ENCODE assay signal across 8 cellular contexts in the genomic region with DNA sequence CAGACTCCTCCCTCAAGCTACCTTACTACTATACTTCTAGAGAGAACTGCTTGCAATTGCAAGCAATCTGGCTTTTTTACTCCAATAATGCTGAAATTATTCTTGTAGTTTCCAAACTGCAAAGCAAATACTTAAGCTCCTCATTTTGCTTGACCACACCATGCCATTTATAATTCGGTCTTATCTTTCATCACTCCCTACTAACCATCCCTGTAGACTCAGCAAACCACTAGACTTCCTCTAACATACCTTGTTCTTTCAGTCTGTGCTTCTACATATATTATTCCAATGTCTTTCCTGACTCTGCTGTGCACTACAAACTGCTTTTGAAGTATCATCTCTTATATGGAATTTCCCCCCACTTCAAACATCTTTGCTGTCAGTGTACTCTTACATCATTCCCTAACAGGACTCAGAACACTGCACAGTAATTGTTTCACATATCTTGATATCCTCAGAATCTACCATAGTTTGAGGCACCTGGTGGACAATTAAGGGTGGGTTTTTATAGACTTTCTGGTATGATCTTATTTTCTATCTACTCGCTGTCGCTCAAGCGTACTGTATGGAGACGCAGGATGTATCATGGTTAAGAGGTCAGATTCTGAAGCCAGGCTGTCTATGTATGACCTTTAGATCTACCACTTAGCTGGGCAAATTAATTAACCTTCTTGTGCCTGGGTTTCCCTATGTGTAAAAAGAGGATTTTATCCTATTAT. TPM values are rescaled to one million over a fixed set of nuclear protein-coding genes. Genes with fewer than 3 reads are reported as not detected.
DNase-seq lines count a peak whose midpoint lies in the region; ATAC-seq, FAIRE-seq and TF ChIP-seq lines count a peak whose summit lies in the region.

No MANE protein-coding gene starts in this region.

- POLR2A ChIA-PET in GM12878 (lab: Charles Lee), result interaction anchor here (0.6 to 3.5 kb wide), 10 partner anchors 9 to 156 kb away, joined by 3 to 26 read pairs (median 3); no protein-coding TSS in a partner anchor

- H3K9me3 Mint-ChIP-seq in stimulated activated naive CD8-positive, alpha-beta T cell treated with anti-CD3 and anti-CD28 coated beads, Interleukin-15, Interleukin-2, amounts not matched to agents 100 ng/mL and 50 ng/mL, for 24 hours, result peaks cover 4% of the 10 kb centered on the region

- H3K9me3 ChIP-seq in GM12878 (replicated peaks; ENCODE audit: control insufficient read depth, insufficient read depth, low read length) (0 out of 3 replicates have a peak, but pooled peaks cover under 1% of the 10 kb centered on the region), mesodermal cell (ENCODE audit: control insufficient read depth, low read length) (no peaks in the 10 kb centered on the region)

- RAD21 ChIA-PET in GM12878 (lab: Charles Lee; ENCODE audit: unreplicated experiment), result interaction anchor here (0.6 to 11.5 kb wide), 12 partner anchors 11 to 1190 kb away, joined by 3 to 77 read pairs (median 4); no protein-coding TSS in a partner anchor

- no peaks in the 10 kb centered on the region for H4K20me1 ChIP-seq in GM12878 (ENCODE audit: control insufficient read depth, insufficient read depth)

- SMC1A ChIA-PET in GM12878 (lab: Charles Lee; ENCODE audit: uncharacterized antibody, unreplicated experiment), result interaction anchor here (0.7 to 7.6 kb wide), 20 partner anchors 10 to 209 kb away, joined by 3 to 89 read pairs (median 4); no protein-coding TSS in a partner anchor

- WGBS in GM12878 (ENCODE audit: insufficient coverage, insufficient replicate concordance, low lambda C conversion rate, missing lambda C conversion rate), result 74% methylated on average over 5 of the region's 5 CpGs
- WGBS in mesodermal cell (ENCODE audit: insufficient coverage in 2 of 2), 2 experiments, result 91% methylated on average over 1 of the region's 5 CpGs

- H3K4me3 ChIP-seq in GM12878, result peak overlapping the region; percentile 93
- peak overlapping the region; percentile 86 for H3K4me3 ChIP-seq in mesodermal cell (ENCODE audit: extremely low read depth, insufficient read depth, low read length, poor library complexity, severe bottlenecking)

- no peak for TF ChIP-seq POLR2A in GM12878 (IDR thresholded peaks at IDR 0.05; ENCODE audit: low read depth, low read length)

- H3K4me3 Mint-ChIP-seq in stimulated activated naive CD8-positive, alpha-beta T cell treated with anti-CD3 and anti-CD28 coated beads, Interleukin-15, Interleukin-2, amounts not matched to agents 100 ng/mL and 50 ng/mL, for 24 hours, result peak overlapping the region; percentile 96

- CTCF ChIA-PET in GM12878 (lab: Yijun Ruan, JAX), result interaction anchor here (0.6 to 3.8 kb wide), 8 partner anchors 9 to 846 kb away, joined by 3 to 12 read pairs (median 3); no protein-coding TSS in a partner anchor

- TF ChIP-seq EP300 in GM12878 (IDR thresholded peaks at IDR 0.05; ENCODE audit: borderline replicate concordance in 1 of 2, control insufficient read depth in 1 of 2, low read depth in 2 of 2, low read length in 2 of 2), result no peak

- H3K4me2 ChIP-seq in GM12878 (ENCODE audit: control insufficient read depth, insufficient read depth), result peak overlapping the region; percentile 26

- DNase-seq in stimulated activated naive CD8-positive, alpha-beta T cell treated with anti-CD3 and anti-CD28 coated beads, Interleukin-15, Interleukin-2, amounts not matched to agents 100 U/mL and 50 U/mL, for 24 hours, result no peak
- DNase-seq in GM12878 (ENCODE audit: low read depth, low spot score) (no peak), NCI-H1694 (lab: John Stamatoyannopoulos, UW) (no peak)

- TF ChIP-seq RAD21 in GM12878 (IDR thresholded peaks at IDR 0.05; ENCODE audit: insufficient read depth, low read depth, low read length), result no peak

- intact Hi-C loops in GM12878 (cut with micrococcal nuclease; ENCODE audit: unreplicated experiment), result no loop called here

- H3K27me3 ChIP-seq in GM12878 (replicated peaks in 1 of 2; ENCODE audit: control insufficient read depth in 2 of 2, insufficient read depth in 2 of 2, low read length in 1 of 2), result no peaks in the 10 kb centered on the region

- no TSS peak for BruUV-seq in GM12878 (replicated peaks; lab: Mats Ljungman, UMichigan)

- no peak for FAIRE-seq in GM12878 (lab: Jason Lieb, UNC)

- H3K36me3 ChIP-seq in GM12878 (ENCODE audit: control insufficient read depth in 2 of 2, insufficient read depth in 2 of 2, low read length in 1 of 2) (no peaks in the 10 kb centered on the region; a peak in 2 of 4 replicates), mesodermal cell (ENCODE audit: control insufficient read depth, insufficient read depth, low read length) (peaks cover 23% of the 10 kb centered on the region)

- H3K27ac Mint-ChIP-seq in stimulated activated naive CD8-positive, alpha-beta T cell treated with anti-CD3 and anti-CD28 coated beads, Interleukin-15, Interleukin-2, amounts not matched to agents 100 ng/mL and 50 ng/mL, for 24 hours, result peak overlapping the region; percentile 32

- no peak overlapping the region for H2AFZ ChIP-seq in GM12878 (ENCODE audit: control insufficient read depth, low read depth, low read length)

- in situ Hi-C loops in GM12878 (cut with MboI), result loop anchor here (5.0 to 10.0 kb wide), 3 partner anchors 65 to 1183 kb away; a partner anchor contains a TSS

- peaks cover 82% of the 10 kb centered on the region for H3K4me1 Mint-ChIP-seq in stimulated activated naive CD8-positive, alpha-beta T cell treated with anti-CD3 and anti-CD28 coated beads, Interleukin-15, Interleukin-2, amounts not matched to agents 100 ng/mL and 50 ng/mL, for 24 hours (ENCODE audit: low read depth)

- H3K27me3 Mint-ChIP-seq in stimulated activated naive CD8-positive, alpha-beta T cell treated with anti-CD3 and anti-CD28 coated beads, Interleukin-15, Interleukin-2, amounts not matched to agents 100 ng/mL and 50 ng/mL, for 24 hours, result no peaks in the 10 kb centered on the region

- TF ChIP-seq CTCF in GM12878 (IDR thresholded peaks at IDR 0.05 in 2 of 3, conservative IDR thresholded peaks at IDR 0.05 in 1 of 3; ENCODE audit: control insufficient read depth in 2 of 3, extremely low read depth in 1 of 3, insufficient read depth in 1 of 3, low read depth in 3 of 3, low read length in 3 of 3), result no peak

- H3K4me1 ChIP-seq in GM12878 (ENCODE audit: control insufficient read depth, insufficient read depth, low read length), result no peaks in the 10 kb centered on the region; the same call in none of the 2 replicates
- H3K4me1 ChIP-seq in mesodermal cell (ENCODE audit: control insufficient read depth, insufficient read depth, low read length, poor library complexity, severe bottlenecking), result peaks cover 10% of the 10 kb centered on the region

- peaks cover 75% of the 10 kb centered on the region for H3K79me2 ChIP-seq in GM12878 (ENCODE audit: control insufficient read depth, insufficient read depth, low read length)

- peaks cover 53% of the 10 kb centered on the region for H3K36me3 Mint-ChIP-seq in stimulated activated naive CD8-positive, alpha-beta T cell treated with anti-CD3 and anti-CD28 coated beads, Interleukin-15, Interleukin-2, amounts not matched to agents 100 ng/mL and 50 ng/mL, for 24 hours (ENCODE audit: low read depth)

- H3K27ac ChIP-seq in GM12878 (ENCODE audit: control insufficient read depth, insufficient read depth) (0 out of 2 replicates have a peak overlapping the region, but pooled peaks have one; percentile 13), mesodermal cell (ENCODE audit: low read depth, low read length, severe bottlenecking) (no peak overlapping the region)

- no peak overlapping the region; the same call in none of the 2 replicates for H3K9ac ChIP-seq in GM12878 (ENCODE audit: control insufficient read depth, insufficient read depth, low read length)

- no peak for ATAC-seq in stimulated activated naive CD8-positive, alpha-beta T cell treated with anti-CD3 and anti-CD28 coated beads, Interleukin-15, Interleukin-2, amounts not matched to agents 100 U/mL and 50 U/mL, for 24 hours
- ATAC-seq in GM12878 (peak; percentile 0), HG02884 (IDR thresholded peaks at IDR 0.05; ENCODE audit: unreplicated experiment) (no peak), HG02642 (IDR thresholded peaks at IDR 0.05; ENCODE audit: poor library complexity, unreplicated experiment) (no peak), HG02970 (IDR thresholded peaks at IDR 0.05; ENCODE audit: low FRiP score, unreplicated experiment) (no peak)

TF ChIP-seq in GM12878, 131 proteins besides CTCF, POLR2A, EP300 and RAD21 (continues in another document):
- peak in 1 of 2 experiments; percentile 30; a peak in 1 of 4 replicates for TF ChIP-seq IKZF2 (IDR thresholded peaks at IDR 0.05)
- peak; percentile 10 for TF ChIP-seq SMAD1 (IDR thresholded peaks at IDR 0.05; ENCODE audit: low read depth, partially characterized antibody)
- 0 out of 2 replicates have a peak, but pooled peaks have one; percentile 15 for TF ChIP-seq NR2F1 (conservative IDR thresholded peaks at IDR 0.05)
- TF ChIP-seq, protein P1, sequence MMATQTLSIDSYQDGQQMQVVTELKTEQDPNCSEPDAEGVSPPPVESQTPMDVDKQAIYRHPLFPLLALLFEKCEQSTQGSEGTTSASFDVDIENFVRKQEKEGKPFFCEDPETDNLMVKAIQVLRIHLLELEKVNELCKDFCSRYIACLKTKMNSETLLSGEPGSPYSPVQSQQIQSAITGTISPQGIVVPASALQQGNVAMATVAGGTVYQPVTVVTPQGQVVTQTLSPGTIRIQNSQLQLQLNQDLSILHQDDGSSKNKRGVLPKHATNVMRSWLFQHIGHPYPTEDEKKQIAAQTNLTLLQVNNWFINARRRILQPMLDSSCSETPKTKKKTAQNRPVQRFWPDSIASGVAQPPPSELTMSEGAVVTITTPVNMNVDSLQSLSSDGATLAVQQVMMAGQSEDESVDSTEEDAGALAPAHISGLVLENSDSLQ (IDR thresholded peaks at IDR 0.05), result peak; percentile 80
- TF ChIP-seq SRF (IDR thresholded peaks at IDR 0.05; ENCODE audit: low read depth in 2 of 2, low read length in 2 of 2), result no peak

RNA-seq across cellular contexts. Expression of a gene that starts 2.8 kb away (rescaled TPM):
- total RNA-seq in GM12878 (2013; cell fraction: nucleolus; rRNA removed), result 246 and 249 TPM in 2 replicates
- total RNA-seq in GM12878 (2014; rRNA removed) (10.6 and 10.7 TPM in 2 replicates), GM12878 (2014; rRNA removed; fragmentation: Illumina TruSeq; extraction: Trizol) (17.2 and 20.9 TPM in 2 replicates), GM12878 (2021) (14.2 and 14.4 TPM in 2 replicates)
- 2.6 TPM for polyA plus RNA-seq in GM12878 (2011; ENCODE audit: low read depth)
- polyA plus RNA-seq in GM12878 (2011; rRNA removed) (139 and 232 TPM in 2 replicates), GM12878 (2014; fragmentation: Illumina TruSeq; extraction: Trizol) (9.1 and 12.9 TPM in 2 replicates), GM12878 (2014; fragmentation: Nextera tagmentation; extraction: Ambion mirVana) (1 to 10 TPM; 1.5 to 1.8 TPM), GM12878 (2014; rRNA removed) (4.8 and 5.1 TPM in 2 replicates), GM12878 (2016; fragmentation: Nextera tagmentation; extraction: Ambion mirVana) (10 to 100 TPM; 13.0 to 13.8 TPM)
- 64.4 and 71.0 TPM in 2 replicates for polyA plus RNA-seq in GM12878 (2011; cell fraction: cytosol; rRNA removed)
- polyA plus RNA-seq in GM12878 (2011; cell fraction: nucleus; rRNA removed), result 91.8 and 137 TPM in 2 replicates
- 5.5 and 6.8 TPM in 2 replicates for polyA plus RNA-seq in GM12878 (2012)
- 311 and 430 TPM in 2 replicates for polyA minus RNA-seq in GM12878 (2011; rRNA and poly(A)+ RNA removed)
- 125 and 166 TPM in 2 replicates for polyA minus RNA-seq in GM12878 (2011; cell fraction: cytosol; rRNA and poly(A)+ RNA removed)
- 130 and 132 TPM in 2 replicates for polyA minus RNA-seq in GM12878 (2011; cell fraction: nucleus; rRNA and poly(A)+ RNA removed)
- 142 TPM for polyA plus RNA-seq in mesodermal cell (2013, experiment 1 of 2)
- 179 TPM for polyA plus RNA-seq in mesodermal cell (2013, experiment 2 of 2)
